Comparison of ENCODE assay signal across 8 cellular contexts in the genomic region with DNA sequence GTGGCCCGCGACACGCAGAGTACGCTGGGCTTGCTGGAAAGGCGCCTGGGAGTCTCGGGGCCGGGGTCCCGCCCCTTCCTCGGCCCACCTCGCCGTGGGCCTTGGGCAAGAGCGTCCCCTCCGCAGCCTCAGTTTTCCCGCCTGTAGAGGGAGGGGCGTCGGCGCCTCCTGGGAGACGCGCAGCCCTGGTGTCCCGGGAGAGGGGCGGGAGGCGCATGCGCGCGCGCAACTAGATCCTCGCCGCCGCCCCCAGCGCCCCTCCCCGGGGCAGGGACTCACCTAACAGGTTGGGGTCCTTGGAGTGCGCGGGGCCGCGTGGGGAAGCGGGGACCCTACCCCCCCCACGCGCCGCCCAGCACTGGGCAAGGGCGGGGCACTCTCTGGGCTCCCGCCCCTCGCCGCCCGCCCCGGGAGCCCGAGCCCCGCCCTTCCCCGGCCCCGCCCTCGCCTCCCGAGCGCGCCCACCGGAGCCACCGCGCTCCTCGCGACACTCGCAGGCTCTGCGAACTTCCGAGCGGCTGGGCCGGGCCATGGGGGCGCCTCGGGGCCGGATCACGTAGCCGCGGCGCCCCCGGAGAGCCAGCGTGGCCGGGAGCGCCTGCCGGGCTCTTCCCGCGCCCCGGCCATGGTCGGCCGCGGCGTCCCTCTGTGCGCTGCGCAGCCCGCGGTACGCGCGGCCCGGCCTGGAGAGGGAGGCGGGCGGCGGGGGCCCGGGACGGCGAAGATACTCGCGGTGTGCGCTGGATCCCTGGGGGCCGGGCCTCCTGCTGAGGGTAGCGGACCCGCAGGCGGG. TPM values are rescaled to one million over a fixed set of nuclear protein-coding genes. Genes with fewer than 3 reads are reported as not detected.
DNase-seq lines count a peak whose midpoint lies in the region; ATAC-seq lines count a peak whose summit lies in the region.

Gene KIF26A (plus strand): TSS at position 490 of the 793 bp plus-strand sequence. CDS start 136 bp downstream, at position 626.

- H3K9me3 Mint-ChIP-seq in activated CD8-positive, alpha-beta memory T cell treated with anti-CD3 and anti-CD28 coated beads, Interleukin-2, amount 10 ng/mL, durations not matched to agents 7 days and 5 days (ENCODE audit: low read depth) = no peaks in the 10 kb centered on the region

- CTCF ChIA-PET in activated CD8-positive, alpha-beta memory T cell treated with anti-CD3 and anti-CD28 coated beads, Interleukin-2, amount 10 ng/mL, durations not matched to agents 7 days and 5 days (lab: Charles Lee) = interaction anchor here (0.7 to 1.1 kb wide), 3 partner anchors 13 to 502 kb away, joined by 3 to 6 read pairs (median 5); no protein-coding TSS in a partner anchor

- H3K4me3 Mint-ChIP-seq in activated CD8-positive, alpha-beta memory T cell treated with anti-CD3 and anti-CD28 coated beads, Interleukin-2, amount 10 ng/mL, durations not matched to agents 7 days and 5 days = peak within 1 kb of the TSS; percentile 24

- no peak within 1 kb of the TSS for H3K27ac Mint-ChIP-seq in activated CD8-positive, alpha-beta memory T cell treated with anti-CD3 and anti-CD28 coated beads, Interleukin-2, amount 10 ng/mL, durations not matched to agents 7 days and 5 days

- in situ Hi-C loops in KBM-7 (cut with MboI; ENCODE audit: low pct_unique_long_range_greater_than_20kb, low sequenced_read_pairs) = no loop called here

- peaks cover 40% of the 10 kb centered on the region for H3K27me3 Mint-ChIP-seq in activated CD8-positive, alpha-beta memory T cell treated with anti-CD3 and anti-CD28 coated beads, Interleukin-2, amount 10 ng/mL, durations not matched to agents 7 days and 5 days

- peak; percentile 31 for ATAC-seq in activated CD8-positive, alpha-beta memory T cell treated with anti-CD3 and anti-CD28 coated beads, Interleukin-2, amount 10 ng/mL, durations not matched to agents 7 days and 5 days
- ATAC-seq in left ventricle myocardium superior (peak; percentile 74), sciatic nerve (peak; percentile 8), GM18498 (IDR thresholded peaks at IDR 0.05; ENCODE audit: unreplicated experiment) (no peak)

- peaks cover 5% of the 10 kb centered on the region for H3K4me1 Mint-ChIP-seq in activated CD8-positive, alpha-beta memory T cell treated with anti-CD3 and anti-CD28 coated beads, Interleukin-2, amount 10 ng/mL, durations not matched to agents 7 days and 5 days

- DNase-seq in AG08396 (ENCODE audit: low spot score) (peak; percentile 67), KBM-7 (peak; percentile 79), left ventricle myocardium superior (peak; percentile 68), sciatic nerve (ENCODE audit: low spot score) (peak; percentile 61), cortex of kidney (lab: John Stamatoyannopoulos, UW) (no peak), KG1 (lab: John Stamatoyannopoulos, UW) (no peak)
- DNase-seq in activated CD8-positive, alpha-beta memory T cell treated with anti-CD3 and anti-CD28 coated beads, Interleukin-2, amount 10 ng/mL, durations not matched to agents 7 days and 5 days = no peak

- intact Hi-C loops in left ventricle myocardium superior (cut with micrococcal nuclease) = loop anchor here (5.0 to 10.0 kb wide), 2 partner anchors 63 to 424 kb away; no protein-coding TSS in a partner anchor
- intact Hi-C loops in sciatic nerve (cut with DNase I) = loop anchor here (5.0 kb wide), 1 partner anchor 504 kb away; no protein-coding TSS in a partner anchor

- H3K36me3 Mint-ChIP-seq in activated CD8-positive, alpha-beta memory T cell treated with anti-CD3 and anti-CD28 coated beads, Interleukin-2, amount 10 ng/mL, durations not matched to agents 7 days and 5 days = no peaks in the 10 kb centered on the region

RNA-seq across cellular contexts. Expression of gene KIF26A, which starts in this region (rescaled TPM):
- total RNA-seq in activated CD8-positive, alpha-beta memory T cell treated with anti-CD3 and anti-CD28 coated beads, Interleukin-2, amount 10 ng/mL, durations not matched to agents 7 days and 5 days = 1 to 10 TPM in 1 of 2 experiments, under 1 TPM in 1; 0.21 to 1.1 TPM
- 6.0 TPM for total RNA-seq in left ventricle myocardium superior
- 10.4 TPM for total RNA-seq in sciatic nerve

Comparison
In these comparisons a context has a peak if more than half of its experiments do, and no peak if none do; other contexts are left out.
1. DNase-seq: peak in AG08396 (single experiment), KBM-7 (single experiment), left ventricle myocardium superior (single experiment) and sciatic nerve (single experiment); none in activated CD8-positive, alpha-beta memory T cell treated with anti-CD3 and anti-CD28 coated beads, Interleukin-2, amount 10 ng/mL, durations not matched to agents 7 days and 5 days (single experiment), cortex of kidney (single experiment) and KG1 (single experiment).